2 cellular contexts compared by ENCODE assay signal in genomic region chr1:182292193-182292741, GRCh38.
TF ChIP-seq lines count a peak whose summit lies in the region.

No MANE protein-coding gene starts in this region.

TF ChIP-seq in K562, 482 proteins besides CTCF, POLR2A, EP300 and RAD21 (continues in another document):
- TF ChIP-seq RERE (CRISPR knock-in tag; IDR thresholded peaks at IDR 0.05; ENCODE audit: borderline replicate concordance) (no peak), TCFL5 (CRISPR knock-in tag; conservative IDR thresholded peaks at IDR 0.05) (no peak), SMAD4 (CRISPR knock-in tag; conservative IDR thresholded peaks at IDR 0.05) (0 out of 2 replicates have a peak, but pooled peaks have one; percentile 42), ZNF347 (CRISPR knock-in tag; IDR thresholded peaks at IDR 0.05; ENCODE audit: low read depth) (no peak), CREB1 (IDR thresholded peaks at IDR 0.05) (no peak), CREB1 (CRISPR knock-in tag; IDR thresholded peaks at IDR 0.05) (no peak), ERF (CRISPR knock-in tag; IDR thresholded peaks at IDR 0.05) (no peak), KDM2B (CRISPR knock-in tag; IDR thresholded peaks at IDR 0.05) (no peak), MEF2A (IDR thresholded peaks at IDR 0.05; ENCODE audit: control insufficient read depth, low read depth, low read length) (no peak), CHCHD3 (CRISPR knock-in tag; IDR thresholded peaks at IDR 0.05) (no peak), RBBP5 (IDR thresholded peaks at IDR 0.05; ENCODE audit: borderline replicate concordance, insufficient read depth, low read length, poor library complexity, severe bottlenecking) (no peak), NFRKB (IDR thresholded peaks at IDR 0.05; ENCODE audit: low read depth) (peak; percentile 68; the same call in 1 of the 2 replicates), POLR2H (tag; IDR thresholded peaks at IDR 0.05; ENCODE audit: low read depth) (peak; percentile 68), ZNF263 (CRISPR knock-in tag; IDR thresholded peaks at IDR 0.05; ENCODE audit: borderline replicate concordance) (no peak), EWSR1 (IDR thresholded peaks at IDR 0.05; ENCODE audit: borderline replicate concordance, low read depth, partially characterized antibody) (no peak), NRF1 (conservative IDR thresholded peaks at IDR 0.05 in 1 of 2, IDR thresholded peaks at IDR 0.05 in 1 of 2) (0 out of 4 replicates have a peak, but pooled peaks of 1 of the 2 experiments have one; percentile 27), ZNF696 (CRISPR knock-in tag; conservative IDR thresholded peaks at IDR 0.05) (0 out of 2 replicates have a peak, but pooled peaks have one; percentile 43), GABPA (tag; conservative IDR thresholded peaks at IDR 0.05; ENCODE audit: low read depth) (no peak), E2F1 (CRISPR knock-in tag; IDR thresholded peaks at IDR 0.05) (no peak), ZBTB33 (CRISPR knock-in tag; IDR thresholded peaks at IDR 0.05) (no peak), YBX1 (IDR thresholded peaks at IDR 0.05) (no peak)

TF ChIP-seq in HepG2, 621 proteins besides CTCF, POLR2A, EP300 and RAD21 (continues in another document):
- TF ChIP-seq NCOA1 (CRISPR knock-in tag; IDR thresholded peaks at IDR 0.05) = no peak
- peak; percentile 73 for TF ChIP-seq POLR2AphosphoS5 (IDR thresholded peaks at IDR 0.05; ENCODE audit: low read depth, low read length)
- 0 out of 2 replicates have a peak, but pooled peaks have one; percentile 5 for TF ChIP-seq ATF1 (CRISPR knock-in tag; IDR thresholded peaks at IDR 0.05)
- TF ChIP-seq THAP11 (CRISPR knock-in tag; IDR thresholded peaks at IDR 0.05) = no peak
- TF ChIP-seq ZNF282 (IDR thresholded peaks at IDR 0.05; ENCODE audit: partially characterized antibody) = no peak
- TF ChIP-seq POLR2G (IDR thresholded peaks at IDR 0.05; ENCODE audit: low read depth, low read length) = peak; percentile 62
- no peak for TF ChIP-seq MLLT10 (CRISPR knock-in tag; IDR thresholded peaks at IDR 0.05)
- 0 out of 2 replicates have a peak, but pooled peaks have one; percentile 3 for TF ChIP-seq RCOR2 (CRISPR knock-in tag; IDR thresholded peaks at IDR 0.05)
- TF ChIP-seq TRIM22 (IDR thresholded peaks at IDR 0.05) = no peak
- TF ChIP-seq SSRP1 (CRISPR knock-in tag; IDR thresholded peaks at IDR 0.05) = peak; percentile 84; the same call in 1 of the 2 replicates
- TF ChIP-seq ARHGAP35 (CRISPR knock-in tag; IDR thresholded peaks at IDR 0.05; ENCODE audit: borderline replicate concordance) = no peak
- TF ChIP-seq ZFAT (CRISPR knock-in tag; conservative IDR thresholded peaks at IDR 0.05) = no peak
- no peak for TF ChIP-seq SMARCC2 (IDR thresholded peaks at IDR 0.05)
- TF ChIP-seq ZBTB39 (CRISPR knock-in tag; IDR thresholded peaks at IDR 0.05) = no peak
- no peak for TF ChIP-seq SIX1 (CRISPR knock-in tag; IDR thresholded peaks at IDR 0.05; ENCODE audit: borderline replicate concordance)
- TF ChIP-seq HNF1B (CRISPR knock-in tag; IDR thresholded peaks at IDR 0.05) = peak; percentile 2; the same call in 1 of the 2 replicates
- no peak for TF ChIP-seq ZNF891 (CRISPR knock-in tag; IDR thresholded peaks at IDR 0.05)
- TF ChIP-seq ZNF335 (CRISPR knock-in tag; IDR thresholded peaks at IDR 0.05) = 0 out of 2 replicates have a peak, but pooled peaks have one; percentile 2
- TF ChIP-seq FOXP1 (IDR thresholded peaks at IDR 0.05) = no peak
- TF ChIP-seq FOXP1 (CRISPR knock-in tag; IDR thresholded peaks at IDR 0.05) = no peak
- 0 out of 2 replicates have a peak, but pooled peaks have one; percentile 2 for TF ChIP-seq MYPOP (CRISPR knock-in tag; IDR thresholded peaks at IDR 0.05)
- TF ChIP-seq NCOR1 (IDR thresholded peaks at IDR 0.05; ENCODE audit: borderline replicate concordance, low read length) = 0 out of 2 replicates have a peak, but pooled peaks have one; percentile 7
- peak; percentile 76 for TF ChIP-seq RBFOX2 (IDR thresholded peaks at IDR 0.05; ENCODE audit: low read depth, low read length)
- no peak for TF ChIP-seq BRD4 (CRISPR knock-in tag; IDR thresholded peaks at IDR 0.05)
- TF ChIP-seq ZNF547 (CRISPR knock-in tag; IDR thresholded peaks at IDR 0.05) = no peak
- TF ChIP-seq RXRA (CRISPR knock-in tag; IDR thresholded peaks at IDR 0.05) = no peak
- TF ChIP-seq MTF1 (CRISPR knock-in tag; IDR thresholded peaks at IDR 0.05) = no peak
- peak; percentile 46; the same call in 1 of the 2 replicates for TF ChIP-seq CHD2 (IDR thresholded peaks at IDR 0.05; ENCODE audit: low read depth, low read length)
- TF ChIP-seq ZNF513 (CRISPR knock-in tag; conservative IDR thresholded peaks at IDR 0.05) = no peak
- no peak for TF ChIP-seq ZMAT3 (CRISPR knock-in tag; conservative IDR thresholded peaks at IDR 0.05)
- TF ChIP-seq TIGD3 (CRISPR knock-in tag; IDR thresholded peaks at IDR 0.05; ENCODE audit: borderline replicate concordance) = no peak
- no peak for TF ChIP-seq ZNF776 (CRISPR knock-in tag; IDR thresholded peaks at IDR 0.05)
- no peak for TF ChIP-seq KDM4B (CRISPR knock-in tag; IDR thresholded peaks at IDR 0.05)
- TF ChIP-seq ZNF879 (CRISPR knock-in tag; IDR thresholded peaks at IDR 0.05) = no peak
- TF ChIP-seq THYN1 (CRISPR knock-in tag; IDR thresholded peaks at IDR 0.05; ENCODE audit: borderline replicate concordance, low read depth) = no peak
- TF ChIP-seq ZNF318 (CRISPR knock-in tag; IDR thresholded peaks at IDR 0.05) = no peak
- TF ChIP-seq BORCS8-MEF2B (CRISPR knock-in tag; IDR thresholded peaks at IDR 0.05) = 0 out of 2 replicates have a peak, but pooled peaks have one; percentile 53
- TF ChIP-seq TP53 (CRISPR knock-in tag; conservative IDR thresholded peaks at IDR 0.05) = no peak
- TF ChIP-seq MATR3 (CRISPR knock-in tag; IDR thresholded peaks at IDR 0.05) = no peak
- TF ChIP-seq TBX3 (IDR thresholded peaks at IDR 0.05; ENCODE audit: borderline replicate concordance) = no peak
- 0 out of 2 replicates have a peak, but pooled peaks have one; percentile 53 for TF ChIP-seq KAT7 (CRISPR knock-in tag; IDR thresholded peaks at IDR 0.05; ENCODE audit: borderline replicate concordance)
